In genomic region chr1:207883104-207883651, GRCh38 we compare ENCODE assay signal across 1 cellular context.
TF ChIP-seq lines count a peak whose summit lies in the region.

No MANE protein-coding gene starts in this region.

TF ChIP-seq in GM23338, 12 proteins besides CTCF, POLR2A, EP300 and RAD21 (continued from another document):
- TF ChIP-seq, protein P1, sequence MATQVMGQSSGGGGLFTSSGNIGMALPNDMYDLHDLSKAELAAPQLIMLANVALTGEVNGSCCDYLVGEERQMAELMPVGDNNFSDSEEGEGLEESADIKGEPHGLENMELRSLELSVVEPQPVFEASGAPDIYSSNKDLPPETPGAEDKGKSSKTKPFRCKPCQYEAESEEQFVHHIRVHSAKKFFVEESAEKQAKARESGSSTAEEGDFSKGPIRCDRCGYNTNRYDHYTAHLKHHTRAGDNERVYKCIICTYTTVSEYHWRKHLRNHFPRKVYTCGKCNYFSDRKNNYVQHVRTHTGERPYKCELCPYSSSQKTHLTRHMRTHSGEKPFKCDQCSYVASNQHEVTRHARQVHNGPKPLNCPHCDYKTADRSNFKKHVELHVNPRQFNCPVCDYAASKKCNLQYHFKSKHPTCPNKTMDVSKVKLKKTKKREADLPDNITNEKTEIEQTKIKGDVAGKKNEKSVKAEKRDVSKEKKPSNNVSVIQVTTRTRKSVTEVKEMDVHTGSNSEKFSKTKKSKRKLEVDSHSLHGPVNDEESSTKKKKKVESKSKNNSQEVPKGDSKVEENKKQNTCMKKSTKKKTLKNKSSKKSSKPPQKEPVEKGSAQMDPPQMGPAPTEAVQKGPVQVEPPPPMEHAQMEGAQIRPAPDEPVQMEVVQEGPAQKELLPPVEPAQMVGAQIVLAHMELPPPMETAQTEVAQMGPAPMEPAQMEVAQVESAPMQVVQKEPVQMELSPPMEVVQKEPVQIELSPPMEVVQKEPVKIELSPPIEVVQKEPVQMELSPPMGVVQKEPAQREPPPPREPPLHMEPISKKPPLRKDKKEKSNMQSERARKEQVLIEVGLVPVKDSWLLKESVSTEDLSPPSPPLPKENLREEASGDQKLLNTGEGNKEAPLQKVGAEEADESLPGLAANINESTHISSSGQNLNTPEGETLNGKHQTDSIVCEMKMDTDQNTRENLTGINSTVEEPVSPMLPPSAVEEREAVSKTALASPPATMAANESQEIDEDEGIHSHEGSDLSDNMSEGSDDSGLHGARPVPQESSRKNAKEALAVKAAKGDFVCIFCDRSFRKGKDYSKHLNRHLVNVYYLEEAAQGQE (IDR thresholded peaks at IDR 0.05; ENCODE audit: unreplicated experiment): no peak
- no peak for TF ChIP-seq CREB1 (CRISPR knock-in tag; IDR thresholded peaks at IDR 0.05; ENCODE audit: low read depth)
